ENCODE assay signal across 7 cellular contexts in genomic region chr3:99895706-99896441, GRCh38.
A peak's percentile ranks its signal among the peaks of the same experiment; 100 is the strongest.
DNase-seq lines count a peak whose midpoint lies in the region; ATAC-seq and TF ChIP-seq lines count a peak whose summit lies in the region.

No MANE protein-coding gene starts in this region.

- H3K27ac Mint-ChIP-seq in GM23338 = peak overlapping the region; percentile 88
- no peak overlapping the region for H3K27ac Mint-ChIP-seq in activated CD4-positive, alpha-beta memory T cell treated with anti-CD3 and anti-CD28 coated beads, Interleukin-2, amount 10 ng/mL, durations not matched to agents 7 days and 5 days

- H4K20me1 ChIP-seq in GM23338 (replicated peaks; ENCODE audit: insufficient read depth) = no peaks in the 10 kb centered on the region

- TF ChIP-seq CTCF in GM23338 (conservative IDR thresholded peaks at IDR 0.05; ENCODE audit: low read depth in 2 of 2) = no peak
- TF ChIP-seq CTCF in epithelial cell of esophagus (IDR thresholded peaks at IDR 0.05; ENCODE audit: insufficient read depth, low read depth, low read length, missing control alignments) = no peak

- no peaks in the 10 kb centered on the region for H3K36me3 ChIP-seq in GM23338 (ENCODE audit: insufficient read depth)

- H3K27me3 Mint-ChIP-seq in GM23338 (ENCODE audit: insufficient read depth, low read depth, poor library complexity) = no peaks in the 10 kb centered on the region
- no peaks in the 10 kb centered on the region for H3K27me3 Mint-ChIP-seq in activated CD4-positive, alpha-beta memory T cell treated with anti-CD3 and anti-CD28 coated beads, Interleukin-2, amount 10 ng/mL, durations not matched to agents 7 days and 5 days

- DNase-seq in GM23338 (ENCODE audit: low spot score) = no peak
- peak; percentile 60 to 95 for DNase-seq in NOMO-1 (lab: John Stamatoyannopoulos, UW; ENCODE audit: unreplicated experiment in 2 of 2)
- peak; percentile 87 for DNase-seq in epithelial cell of esophagus (ENCODE audit: low read depth)
- DNase-seq in renal cortical epithelial cell (ENCODE audit: low read depth) = peak; percentile 87
- no peak for DNase-seq in NK-92 treated with Interleukin-12 subunit alpha and Interleukin-12 subunit beta, amount 100 ng/mL, for 24 hours (lab: John Stamatoyannopoulos, UW)
- DNase-seq in activated CD4-positive, alpha-beta memory T cell treated with anti-CD3 and anti-CD28 coated beads, Interleukin-2, amount 10 ng/mL, durations not matched to agents 7 days and 5 days = no peak

- peak overlapping the region; percentile 61; the same call in 1 of the 2 replicates for H3K27ac ChIP-seq in GM23338 (ENCODE audit: low read depth)

- peaks cover 37% of the 10 kb centered on the region for H3K4me1 ChIP-seq in GM23338 (ENCODE audit: insufficient read depth)

- no peaks in the 10 kb centered on the region for H3K36me3 Mint-ChIP-seq in GM23338 (ENCODE audit: low read depth)
- H3K36me3 Mint-ChIP-seq in activated CD4-positive, alpha-beta memory T cell treated with anti-CD3 and anti-CD28 coated beads, Interleukin-2, amount 10 ng/mL, durations not matched to agents 7 days and 5 days (ENCODE audit: low read depth) = no peaks in the 10 kb centered on the region

- H3K4me2 ChIP-seq in GM23338 = peak overlapping the region; percentile 25; the same call in 1 of the 2 replicates

- H3K4me3 ChIP-seq in GM23338 (no peak overlapping the region), epithelial cell of esophagus (ENCODE audit: low read length) (no peak overlapping the region)

- no peaks in the 10 kb centered on the region for H3K9me3 Mint-ChIP-seq in GM23338
- no peaks in the 10 kb centered on the region for H3K9me3 Mint-ChIP-seq in activated CD4-positive, alpha-beta memory T cell treated with anti-CD3 and anti-CD28 coated beads, Interleukin-2, amount 10 ng/mL, durations not matched to agents 7 days and 5 days

- CTCF ChIA-PET in activated CD4-positive, alpha-beta memory T cell treated with anti-CD3 and anti-CD28 coated beads, Interleukin-2, amount 10 ng/mL, durations not matched to agents 7 days and 5 days (lab: Charles Lee) = no interaction called here

- H3K4me1 Mint-ChIP-seq in GM23338 = peaks cover 32% of the 10 kb centered on the region
- peaks cover 2% of the 10 kb centered on the region for H3K4me1 Mint-ChIP-seq in activated CD4-positive, alpha-beta memory T cell treated with anti-CD3 and anti-CD28 coated beads, Interleukin-2, amount 10 ng/mL, durations not matched to agents 7 days and 5 days

- peak overlapping the region; percentile 44; the same call in 1 of the 3 replicates for H3K4me3 Mint-ChIP-seq in GM23338
- no peak overlapping the region for H3K4me3 Mint-ChIP-seq in activated CD4-positive, alpha-beta memory T cell treated with anti-CD3 and anti-CD28 coated beads, Interleukin-2, amount 10 ng/mL, durations not matched to agents 7 days and 5 days

- H3F3A ChIP-seq in GM23338 (replicated peaks; ENCODE audit: low read depth) = no peaks in the 10 kb centered on the region

- no peaks in the 10 kb centered on the region for H3K27me3 ChIP-seq in GM23338 (ENCODE audit: insufficient read depth)

- H3K9me2 ChIP-seq in GM23338 (ENCODE audit: insufficient read depth) = no peaks in the 10 kb centered on the region

- peaks cover 16% of the 10 kb centered on the region for H3K79me2 ChIP-seq in GM23338 (replicated peaks; ENCODE audit: insufficient read depth)

- no peak overlapping the region for H2AFZ ChIP-seq in GM23338

- POLR2A ChIA-PET in activated CD4-positive, alpha-beta memory T cell treated with anti-CD3 and anti-CD28 coated beads, Interleukin-2, amount 10 ng/mL, durations not matched to agents 7 days and 5 days (lab: Charles Lee) = interaction anchor here (1.2 kb wide), 1 partner anchor 27 kb away, joined by 3 read pairs; no protein-coding TSS in a partner anchor

- ATAC-seq in GM23338 (no peak; the same call in 2 of the 3 replicates), GM21576 (IDR thresholded peaks at IDR 0.05; ENCODE audit: unreplicated experiment) (no peak)

TF ChIP-seq in GM23338, 12 proteins besides CTCF, POLR2A, EP300 and RAD21:
- 0 out of 2 replicates have a peak, but pooled peaks have one; percentile 36 for TF ChIP-seq ZNF462 (CRISPR knock-in tag; IDR thresholded peaks at IDR 0.05)
- TF ChIP-seq ZNF331 (CRISPR knock-in tag; IDR thresholded peaks at IDR 0.05; ENCODE audit: low read depth) = no peak

Comparison
In these comparisons a context has a peak if more than half of its experiments do, and no peak if none do; other contexts are left out.
1. DNase-seq: peak in NOMO-1 (2 of 2), epithelial cell of esophagus (single experiment) and renal cortical epithelial cell (single experiment); none in GM23338 (single experiment), NK-92 treated with Interleukin-12 subunit alpha and Interleukin-12 subunit beta, amount 100 ng/mL, for 24 hours (single experiment) and activated CD4-positive, alpha-beta memory T cell treated with anti-CD3 and anti-CD28 coated beads, Interleukin-2, amount 10 ng/mL, durations not matched to agents 7 days and 5 days (single experiment).